ENCODE assay signal across 8 cellular contexts in the genomic region with DNA sequence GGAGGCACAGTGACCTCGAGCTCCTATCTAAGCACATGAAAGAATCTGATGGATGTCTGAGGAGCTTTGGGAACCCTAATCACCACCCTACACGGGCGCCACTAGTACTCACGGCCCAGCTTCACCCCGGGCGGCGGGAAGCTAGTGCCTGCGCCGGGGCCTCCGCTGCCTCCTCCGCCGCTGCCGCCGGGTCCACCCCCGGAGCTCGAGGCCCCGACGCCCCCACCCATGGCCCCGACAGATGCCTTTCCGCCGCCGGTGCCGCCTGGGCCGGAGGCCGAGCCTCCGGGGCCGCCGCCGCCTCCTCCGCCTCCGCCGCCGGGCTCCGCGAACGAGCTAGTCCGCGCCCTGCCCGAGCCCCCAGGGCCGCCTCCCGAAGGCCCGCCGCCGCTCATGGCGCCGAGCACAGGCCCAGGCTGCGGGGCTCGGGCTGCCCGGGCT. TPM values are rescaled to one million over a fixed set of nuclear protein-coding genes. Genes with fewer than 3 reads are reported as not detected.
DNase-seq lines count a peak whose midpoint lies in the region; ATAC-seq and TF ChIP-seq lines count a peak whose summit lies in the region.

No MANE protein-coding gene starts in this region.

- peaks cover 51 to 63% (median 59%) of the 10 kb centered on the region in 10 experiments for H3K4me1 ChIP-seq in BLaER1 treated with 17β-estradiol and CSF1 and Interleukin-3, amounts not matched to agents 10 nM and 100 nM
- H3K4me1 ChIP-seq in foreskin keratinocyte, result peaks cover 4% of the 10 kb centered on the region

- peaks cover 15 to 60% (median 45%) of the 10 kb centered on the region in 11 experiments; a peak in 19 of 22 replicates for H4K20me1 ChIP-seq in BLaER1 treated with 17β-estradiol and CSF1 and Interleukin-3, amounts not matched to agents 10 nM and 100 nM

- peak overlapping the region; percentile 87 to 96 (median 92) for H3K27ac ChIP-seq in BLaER1 treated with 17β-estradiol and CSF1 and Interleukin-3, amounts not matched to agents 10 nM and 100 nM
- H3K27ac ChIP-seq in foreskin keratinocyte, result peak overlapping the region; percentile 59

- TF ChIP-seq CTCF in WI38 (IDR thresholded peaks at IDR 0.05; ENCODE audit: low read depth, low read length) (no peak), foreskin keratinocyte (conservative IDR thresholded peaks at IDR 0.05) (no peak), retinal pigment epithelial cell (conservative IDR thresholded peaks at IDR 0.05; ENCODE audit: low read depth, low read length) (no peak)

- H3K9ac ChIP-seq in BLaER1 treated with 17β-estradiol and CSF1 and Interleukin-3, amounts not matched to agents 10 nM and 100 nM, result peak overlapping the region; percentile 95 to 99 (median 97)

- ATAC-seq in GM21717 (IDR thresholded peaks at IDR 0.05; ENCODE audit: unreplicated experiment) (peak; percentile 0), foreskin keratinocyte (no peak)

- peaks cover 12 to 46% (median 33%) of the 10 kb centered on the region in 11 experiments; a peak in 21 of 22 replicates for H3K36me3 ChIP-seq in BLaER1 treated with 17β-estradiol and CSF1 and Interleukin-3, amounts not matched to agents 10 nM and 100 nM

- no peaks in the 10 kb centered on the region for H3K9me3 ChIP-seq in BLaER1 treated with 17β-estradiol and CSF1 and Interleukin-3, amounts not matched to agents 10 nM and 100 nM (replicated peaks in 1 of 11)

- DNase-seq in foreskin keratinocyte (no peak), retinal pigment epithelial cell (ENCODE audit: low read depth) (no peak), NCI-H187 treated with DMSO at 0.1 percent for 48 hours (lab: John Stamatoyannopoulos, UW) (no peak), OCI-M2 (lab: John Stamatoyannopoulos, UW; ENCODE audit: unreplicated experiment) (no peak), EL (no peak)

- H3K4me2 ChIP-seq in BLaER1 treated with 17β-estradiol and CSF1 and Interleukin-3, amounts not matched to agents 10 nM and 100 nM, result peak overlapping the region; percentile 82 to 98 (median 95)

- no peaks in the 10 kb centered on the region for H3K27me3 ChIP-seq in BLaER1 treated with 17β-estradiol and CSF1 and Interleukin-3, amounts not matched to agents 10 nM and 100 nM
- no peaks in the 10 kb centered on the region for H3K27me3 ChIP-seq in foreskin keratinocyte

- H3K4me3 ChIP-seq in BLaER1 treated with 17β-estradiol and CSF1 and Interleukin-3, amounts not matched to agents 10 nM and 100 nM, result peak overlapping the region; percentile 87 to 98 (median 90)
- peak overlapping the region; percentile 88 for H3K4me3 ChIP-seq in WI38 (ENCODE audit: low read depth, low read length)
- H3K4me3 ChIP-seq in retinal pigment epithelial cell (ENCODE audit: low read length), result peak overlapping the region; percentile 85

RNA-seq across cellular contexts. Expression of a gene that starts 0.3 kb away (rescaled TPM):
- 37.2 and 42.6 TPM in 2 replicates for total RNA-seq in foreskin keratinocyte
- polyA plus RNA-seq in foreskin keratinocyte, result 66.2 and 69.5 TPM in 2 replicates

RNA-seq across cellular contexts. Expression of a gene that starts 12.8 kb away (rescaled TPM):
- total RNA-seq in foreskin keratinocyte, result 83.9 and 91.9 TPM in 2 replicates
- polyA plus RNA-seq in foreskin keratinocyte, result 87.6 and 96.7 TPM in 2 replicates

RNA-seq across cellular contexts. Expression of a gene that starts 22.0 kb away (rescaled TPM):
- total RNA-seq in foreskin keratinocyte, result 13.5 and 15.1 TPM in 2 replicates
- polyA plus RNA-seq in foreskin keratinocyte, result 7.2 and 7.5 TPM in 2 replicates

RNA-seq across cellular contexts. Expression of a gene that starts 24.6 kb away (rescaled TPM):
- 33.2 and 35.1 TPM in 2 replicates for total RNA-seq in foreskin keratinocyte
- polyA plus RNA-seq in foreskin keratinocyte, result 35.4 and 40.6 TPM in 2 replicates

RNA-seq across cellular contexts. Expression of a gene that starts 27.0 kb away (rescaled TPM):
- 37.4 and 40.7 TPM in 2 replicates for total RNA-seq in foreskin keratinocyte
- polyA plus RNA-seq in foreskin keratinocyte, result 32.2 and 36.1 TPM in 2 replicates
